Comparison of ENCODE assay signal across 7 cellular contexts in genomic region chr4:53702334-53703266, GRCh38.
DNase-seq lines count a peak whose midpoint lies in the region; ATAC-seq and TF ChIP-seq lines count a peak whose summit lies in the region.

No MANE protein-coding gene starts in this region.

- no peaks in the 10 kb centered on the region for H3K27me3 ChIP-seq in PC-3 (ENCODE audit: low read length)
- H3K27me3 ChIP-seq in subcutaneous abdominal adipose tissue (ENCODE audit: control insufficient read depth in 5 of 5, insufficient read depth in 4 of 5, low read length in 5 of 5): peaks cover 0 to 3% (median 0%) of the 10 kb centered on the region in 5 donors

- peak; percentile 73 for ATAC-seq in GM21619 (IDR thresholded peaks at IDR 0.05; ENCODE audit: unreplicated experiment)
- ATAC-seq in PC-3: peak; percentile 88

- TF ChIP-seq CTCF in PC-3 (conservative IDR thresholded peaks at IDR 0.05; ENCODE audit: low read depth, low read length) (0 out of 2 replicates have a peak, but pooled peaks have one; percentile 15), lower leg skin (IDR thresholded peaks at IDR 0.05) (no peak)

- peak overlapping the region; percentile 88 for H3K27ac ChIP-seq in PC-3 (ENCODE audit: low read length)
- H3K27ac ChIP-seq in subcutaneous abdominal adipose tissue (ENCODE audit: low read depth, low read length): peak overlapping the region; percentile 63

- H4K20me1 ChIP-seq in PC-3 (ENCODE audit: low read length): no peaks in the 10 kb centered on the region

- H3K9me3 ChIP-seq in PC-3 (ENCODE audit: low read length) (no peaks in the 10 kb centered on the region), subcutaneous abdominal adipose tissue (ENCODE audit: control insufficient read depth in 5 of 5, low read length in 5 of 5) (no peaks in the 10 kb centered on the region)

- POLR2A ChIA-PET in PC-3 (lab: Charles Lee; ENCODE audit: unreplicated experiment): interaction anchor here (0.6 to 0.7 kb wide), 3 partner anchors 78 to 163 kb away, joined by 3 to 5 read pairs (median 4); no protein-coding TSS in a partner anchor

- peak overlapping the region; percentile 73 for H3K9ac ChIP-seq in PC-3 (ENCODE audit: low read length)
- H3K9ac ChIP-seq in subcutaneous abdominal adipose tissue (ENCODE audit: low read length in 5 of 5): peak overlapping the region in 3 of 5 donors; percentile 24 to 49 (median 48)

- H3K4me2 ChIP-seq in PC-3 (ENCODE audit: low read length): peak overlapping the region; percentile 90

- H3K4me3 ChIP-seq in PC-3 (ENCODE audit: low read length): peak overlapping the region; percentile 63
- H3K4me3 ChIP-seq in lower leg skin (ENCODE audit: low read depth, poor library complexity, severe bottlenecking): peak overlapping the region; percentile 5
- H3K4me3 ChIP-seq in subcutaneous abdominal adipose tissue (ENCODE audit: low read depth in 1 of 5, low read length in 5 of 5): peak overlapping the region; percentile 51 to 68 (median 64)

- peak overlapping the region; percentile 93 for H2AFZ ChIP-seq in PC-3 (ENCODE audit: low read length)

- H3F3A ChIP-seq in PC-3 (ENCODE audit: low read length, unreplicated experiment): no peaks in the 10 kb centered on the region

- H3K9me2 ChIP-seq in PC-3 (replicated peaks; ENCODE audit: low read length): no peaks in the 10 kb centered on the region

- H3K36me3 ChIP-seq in PC-3 (ENCODE audit: low read depth, low read length) (no peaks in the 10 kb centered on the region), subcutaneous abdominal adipose tissue (ENCODE audit: control insufficient read depth in 5 of 5, insufficient read depth in 5 of 5, low read length in 5 of 5) (no peaks in the 10 kb centered on the region)

- no TSS peak for BruUV-seq in PC-3 (replicated peaks; lab: Mats Ljungman, UMichigan)

- H3K79me2 ChIP-seq in PC-3 (ENCODE audit: low read length): no peaks in the 10 kb centered on the region

- peak; percentile 15 for TF ChIP-seq POLR2A in GM10847 (IDR thresholded peaks at IDR 0.05; ENCODE audit: extremely low read depth, insufficient read length)
- no peak for TF ChIP-seq POLR2A in lower leg skin (IDR thresholded peaks at IDR 0.05)

- WGBS in lower leg skin, 2 donors: 10 to 11% methylated on average over 24 of the region's 24 CpGs

- CTCF ChIA-PET in PC-3 (lab: Charles Lee): interaction anchor here (0.5 to 1.1 kb wide), 8 partner anchors 73 to 531 kb away, joined by 3 to 4 read pairs (median 3); no protein-coding TSS in a partner anchor

- intact Hi-C loops in PC-3 (cut with micrococcal nuclease): loop anchor here (1.0 to 10.0 kb wide), 4 partner anchors 158 to 526 kb away; partner anchors contain the start of genes CHIC2 and PDGFRA
- intact Hi-C loops in lower leg skin (cut with DNase I; ENCODE audit: low total_unique reads): no loop called here

- DNase-seq in HuH-7 (ENCODE audit: low spot score) (peak; percentile 46), PC-3 (peak; percentile 86), dedifferentiated amniotic fluid mesenchymal stem cell (ENCODE audit: extremely low spot score) (peak; percentile 52), lower leg skin (ENCODE audit: low spot score in 2 of 2) (peak; percentile 79 to 96)

- H3K4me1 ChIP-seq in PC-3 (ENCODE audit: insufficient read depth, low read length): peaks cover 34% of the 10 kb centered on the region
- peaks cover 10 to 34% (median 24%) of the 10 kb centered on the region in 5 donors for H3K4me1 ChIP-seq in subcutaneous abdominal adipose tissue (ENCODE audit: control insufficient read depth in 5 of 5, insufficient read depth in 5 of 5, low read length in 5 of 5)

Comparison
In these comparisons a context has a peak if more than half of its experiments do, and no peak if none do; other contexts are left out.
1. Peak in every context shown above with its lines: DNase-seq, ATAC-seq, H3K4me3 ChIP-seq and H3K27ac ChIP-seq.
2. H3K4me3 ChIP-seq: peak in every context shown above with its lines; median percentile 64 in subcutaneous abdominal adipose tissue; 63 in PC-3; 5 in lower leg skin.